In the genomic region with DNA sequence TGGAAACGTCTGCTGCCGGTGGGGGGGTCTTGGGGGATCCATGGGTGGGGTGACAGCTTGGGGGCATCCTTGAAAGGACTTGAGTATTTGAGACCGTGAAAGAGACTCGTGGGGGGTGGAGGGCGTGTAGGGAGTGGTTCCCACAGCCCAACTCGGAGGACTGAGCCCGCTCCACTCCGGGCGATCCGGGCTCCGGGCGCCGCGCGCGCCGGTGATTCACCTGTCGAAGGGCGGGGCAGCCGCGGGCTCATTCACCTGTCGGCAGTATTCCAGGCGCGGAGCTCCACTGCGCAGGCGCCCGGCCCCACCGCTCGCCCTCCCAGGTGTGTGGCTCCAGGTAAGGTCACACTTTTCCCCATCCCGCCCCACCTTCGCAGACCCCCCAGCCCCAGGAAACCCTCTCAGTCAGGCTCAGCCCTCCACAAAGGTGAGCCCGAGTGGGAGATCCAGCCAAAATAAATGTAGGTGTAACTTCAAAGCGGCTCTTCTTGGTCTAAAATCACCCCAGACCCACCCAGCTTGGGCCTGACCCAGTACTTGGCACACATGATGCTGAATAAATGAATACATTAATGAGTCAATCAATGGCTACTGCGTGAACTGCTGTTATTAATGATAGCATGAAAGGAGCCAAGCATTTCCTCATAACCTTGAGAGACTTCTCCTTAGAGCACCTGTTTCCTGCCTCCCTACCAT, we compare ENCODE assay signal across 8 cellular contexts. TPM values are rescaled to one million over a fixed set of nuclear protein-coding genes. Genes with fewer than 3 reads are reported as not detected.
DNase-seq lines count a peak whose midpoint lies in the region; ATAC-seq and TF ChIP-seq lines count a peak whose summit lies in the region.

No MANE protein-coding gene starts in this region.

- H3K4me1 Mint-ChIP-seq in neural progenitor cell = peaks cover 38% of the 10 kb centered on the region

- peaks cover 81% of the 10 kb centered on the region for H4K20me1 ChIP-seq in neural progenitor cell (ENCODE audit: low read depth)

- H3K4me3 Mint-ChIP-seq in neural progenitor cell = peak overlapping the region; percentile 75

- peaks cover 14% of the 10 kb centered on the region for H3K4me1 ChIP-seq in neural progenitor cell

- DNase-seq in DMS153 (lab: John Stamatoyannopoulos, UW) (peak; percentile 78), NCI-H1105 (lab: John Stamatoyannopoulos, UW) (peak; percentile 90), dorsolateral prefrontal cortex (no peak), neural progenitor cell (ENCODE audit: low spot score) (peak; percentile 70), Ammon's horn (ENCODE audit: low spot score) (no peak), omental fat pad (ENCODE audit: low spot score) (no peak)

- no peaks in the 10 kb centered on the region for H3K36me3 ChIP-seq in neural progenitor cell

- no peak overlapping the region for H3K27ac Mint-ChIP-seq in neural progenitor cell

- H3K79me2 ChIP-seq in neural progenitor cell (ENCODE audit: low read depth) = peaks cover 83% of the 10 kb centered on the region

- no peak for TF ChIP-seq CTCF in dorsolateral prefrontal cortex (IDR thresholded peaks at IDR 0.05 in 54 of 56, conservative IDR thresholded peaks at IDR 0.05 in 2 of 56; ENCODE audit: low read depth in 1 of 56, partially characterized antibody in 56 of 56)
- no peak for TF ChIP-seq CTCF in neural progenitor cell (IDR thresholded peaks at IDR 0.05)
- no peak for TF ChIP-seq CTCF in omental fat pad (IDR thresholded peaks at IDR 0.05)

- H3K27me3 ChIP-seq in dorsolateral prefrontal cortex (peaks cover 0 to 70% (median 29%) of the 10 kb centered on the region in 45 donors), neural progenitor cell (no peaks in the 10 kb centered on the region)

- peaks cover 27% of the 10 kb centered on the region for H3K36me3 Mint-ChIP-seq in neural progenitor cell

- no peak overlapping the region for H2AFZ ChIP-seq in neural progenitor cell (replicated peaks)

- H3K27me3 Mint-ChIP-seq in neural progenitor cell (ENCODE audit: insufficient read depth, low read depth) = peaks cover 11% of the 10 kb centered on the region

- intact Hi-C loops in dorsolateral prefrontal cortex (cut with DNase I) = no loop called here

- H3K27ac ChIP-seq in dorsolateral prefrontal cortex (peak overlapping the region in 12 of 59 donors; percentile 8 to 61 (median 32)), neural progenitor cell (no peak overlapping the region)

- no peak overlapping the region for H3K9ac ChIP-seq in neural progenitor cell

- no peaks in the 10 kb centered on the region for H3K9me3 ChIP-seq in neural progenitor cell (ENCODE audit: low read depth)

- no peak for ATAC-seq in HG03039 (IDR thresholded peaks at IDR 0.05; ENCODE audit: unreplicated experiment)
- no peak for ATAC-seq in HG03378 (IDR thresholded peaks at IDR 0.05; ENCODE audit: unreplicated experiment)
- ATAC-seq in omental fat pad (ENCODE audit: low FRiP score) = no peak

- peak overlapping the region; percentile 82 for H3K4me2 ChIP-seq in neural progenitor cell

- H3F3A ChIP-seq in neural progenitor cell (ENCODE audit: low read depth) = peaks cover 38% of the 10 kb centered on the region

- H3K4me3 ChIP-seq in dorsolateral prefrontal cortex = peak overlapping the region in 35 of 59 donors; percentile 5 to 57 (median 36)
- H3K4me3 ChIP-seq in neural progenitor cell = peak overlapping the region; percentile 63

- H3K9me3 Mint-ChIP-seq in neural progenitor cell = no peaks in the 10 kb centered on the region

RNA-seq across cellular contexts. Expression of a gene that starts 4.7 kb away (rescaled TPM):
- 10 to 100 TPM in 119 of 120 experiments, 1 to 10 TPM in 1; 9.9 to 79.9 (median 27.6) TPM for total RNA-seq in dorsolateral prefrontal cortex
- 17.1 and 71.8 TPM in 2 replicates for total RNA-seq in neural progenitor cell (ENCODE audit: low replicate concordance)
- 10 to 100 TPM in 3 of 4 donors, 1 to 10 TPM in 1; 6.1 to 82.8 (median 24.4) TPM for total RNA-seq in omental fat pad

RNA-seq across cellular contexts. Expression of a gene that starts 36.1 kb away (rescaled TPM):
- 1 to 10 TPM in 1 of 120 experiments, under 1 TPM in 39, not detected in 80; 0.20 to 1.3 (median 0.42) TPM for total RNA-seq in dorsolateral prefrontal cortex
- total RNA-seq in neural progenitor cell (ENCODE audit: low replicate concordance) = 2.2 and 2.3 TPM in 2 replicates
- under 1 TPM in 1 of 4 donors, not detected in 3; 0.84 TPM for total RNA-seq in omental fat pad

Comparison
In these comparisons a context has a peak if more than half of its experiments do, and no peak if none do; other contexts are left out.
1. DNase-seq: peak in DMS153 (single experiment), NCI-H1105 (single experiment) and neural progenitor cell (single experiment); none in dorsolateral prefrontal cortex (0 of 10), Ammon's horn (single experiment) and omental fat pad (single experiment).